ENCODE assay signal across 24 cellular contexts in genomic region chr7:94174375-94174774, GRCh38.
A peak's percentile ranks its signal among the peaks of the same experiment; 100 is the strongest.
DNase-seq lines count a peak whose midpoint lies in the region; ATAC-seq, FAIRE-seq and TF ChIP-seq lines count a peak whose summit lies in the region.
"Had no signal": no experiment of that assay in that cellular context is flagged by ENCODE, and none has a peak within 500 bp of the region (broad histone marks: within the 10 kb centered on the region; RNA-seq: fewer than 3 reads in every experiment).

No MANE protein-coding gene starts in this region.

- H3K4me3 Mint-ChIP-seq in natural killer cell treated with Interleukin-12 subunit alpha and Interleukin-12 subunit beta and Interleukin-15 and Interleukin-18, amount 100 ng/mL, for 72 hours = no peak overlapping the region
- H3K4me3 Mint-ChIP-seq: B cell; CD4-positive, CD25-positive, alpha-beta regulatory T cell; CD8-positive, alpha-beta T cell had no signal

- no peaks in the 10 kb centered on the region for H3K9me3 Mint-ChIP-seq in natural killer cell treated with Interleukin-12 subunit alpha and Interleukin-12 subunit beta and Interleukin-15 and Interleukin-18, amount 100 ng/mL, for 72 hours
- H3K9me3 Mint-ChIP-seq: CD8-positive, alpha-beta T cell had no signal

- peak; percentile 14 for DNase-seq in NCI-H1436 treated with DMSO at 0.1 percent for 48 hours (lab: John Stamatoyannopoulos, UW)
- DNase-seq in NCI-H1436 (lab: John Stamatoyannopoulos, UW) = no peak
- DNase-seq in D721Med (ENCODE audit: insufficient read length, low spot score) = no peak
- peak; percentile 29 for DNase-seq in dermis blood vessel endothelial cell
- no peak for DNase-seq in NCI-H510A treated with DMSO at 0.1 percent for 48 hours (lab: John Stamatoyannopoulos, UW)
- DNase-seq in natural killer cell treated with Interleukin-12 subunit alpha and Interleukin-12 subunit beta and Interleukin-15 and Interleukin-18, amount 100 ng/mL, for 72 hours (ENCODE audit: low spot score) = no peak
- DNase-seq: Caco-2; CD4-positive, CD25-positive, alpha-beta regulatory T cell; CD8-positive, alpha-beta T cell; DMS 273 treated with DMSO at 0.1 percent for 48 hours; DMS79; EL; GDM1; GM23248; H7 had no signal

- peak; percentile 21 for FAIRE-seq in D721Med (lab: Jason Lieb, UNC)
- FAIRE-seq: A204.1, GM12878, GM19239, H1 had no signal

- H3K27ac ChIP-seq in subcutaneous abdominal adipose tissue (ENCODE audit: low read depth, low read length) = peak overlapping the region; percentile 40
- H3K27ac ChIP-seq: 22Rv1, BLaER1, C4-2B, GM23248 had no signal

- peaks cover 7 to 12% of the 10 kb centered on the region in 2 donors for H3K27me3 Mint-ChIP-seq in natural killer cell treated with Interleukin-12 subunit alpha and Interleukin-12 subunit beta and Interleukin-15 and Interleukin-18, amount 100 ng/mL, for 72 hours
- H3K27me3 Mint-ChIP-seq: CD4-positive, CD25-positive, alpha-beta regulatory T cell had no signal

- H3K27me3 ChIP-seq in subcutaneous abdominal adipose tissue (ENCODE audit: control insufficient read depth in 5 of 5, insufficient read depth in 4 of 5, low read length in 5 of 5) = no peaks in the 10 kb centered on the region
- H3K27me3 ChIP-seq: BLaER1 had no signal

- peaks cover 0 to 3% (median 0%) of the 10 kb centered on the region in 5 donors for H3K4me1 ChIP-seq in subcutaneous abdominal adipose tissue (ENCODE audit: control insufficient read depth in 5 of 5, insufficient read depth in 5 of 5, low read length in 5 of 5)
- H3K4me1 ChIP-seq: BLaER1 had no signal

- no peaks in the 10 kb centered on the region for H3K36me3 Mint-ChIP-seq in natural killer cell treated with Interleukin-12 subunit alpha and Interleukin-12 subunit beta and Interleukin-15 and Interleukin-18, amount 100 ng/mL, for 72 hours
- H3K36me3 Mint-ChIP-seq: CD4-positive, CD25-positive, alpha-beta regulatory T cell; CD8-positive, alpha-beta T cell had no signal

- H3K9ac ChIP-seq in subcutaneous abdominal adipose tissue (ENCODE audit: low read length in 5 of 5) = no peak overlapping the region
- H3K9ac ChIP-seq: BLaER1, GM23248 had no signal

- no peak overlapping the region for H3K27ac Mint-ChIP-seq in natural killer cell treated with Interleukin-12 subunit alpha and Interleukin-12 subunit beta and Interleukin-15 and Interleukin-18, amount 100 ng/mL, for 72 hours
- H3K27ac Mint-ChIP-seq: B cell; CD4-positive, CD25-positive, alpha-beta regulatory T cell; CD8-positive, alpha-beta T cell had no signal

- no peak for ATAC-seq in natural killer cell treated with Interleukin-12 subunit alpha and Interleukin-12 subunit beta and Interleukin-15 and Interleukin-18, amount 100 ng/mL, for 72 hours
- ATAC-seq: CD8-positive, alpha-beta T cell; GM12878 had no signal

- no peak for TF ChIP-seq CTCF in D721Med (IDR thresholded peaks at IDR 0.05; ENCODE audit: insufficient read depth, missing control alignments)

- no peak overlapping the region for H3K4me3 ChIP-seq in subcutaneous abdominal adipose tissue (ENCODE audit: low read depth in 1 of 5, low read length in 5 of 5)
- H3K4me3 ChIP-seq: BLaER1, GM12878, GM23248 had no signal

- no peaks in the 10 kb centered on the region for H3K36me3 ChIP-seq in subcutaneous abdominal adipose tissue (ENCODE audit: control insufficient read depth in 5 of 5, insufficient read depth in 5 of 5, low read length in 5 of 5)
- H3K36me3 ChIP-seq: BLaER1 had no signal

- peaks cover 7 to 8% of the 10 kb centered on the region in 2 donors for H3K4me1 Mint-ChIP-seq in natural killer cell treated with Interleukin-12 subunit alpha and Interleukin-12 subunit beta and Interleukin-15 and Interleukin-18, amount 100 ng/mL, for 72 hours (ENCODE audit: low read depth in 2 of 2)
- H3K4me1 Mint-ChIP-seq: CD4-positive, CD25-positive, alpha-beta regulatory T cell had no signal

- no peaks in the 10 kb centered on the region for H3K9me3 ChIP-seq in subcutaneous abdominal adipose tissue (ENCODE audit: control insufficient read depth in 5 of 5, low read length in 5 of 5)
- H3K9me3 ChIP-seq: BLaER1, Caco-2 had no signal

Comparison
In these comparisons a context has a peak if more than half of its experiments do, and no peak if none do; other contexts are left out.
1. DNase-seq: peak in NCI-H1436 treated with DMSO at 0.1 percent for 48 hours (single experiment) and dermis blood vessel endothelial cell (single experiment); none in NCI-H1436 (single experiment), D721Med (single experiment), NCI-H510A treated with DMSO at 0.1 percent for 48 hours (single experiment) and natural killer cell treated with Interleukin-12 subunit alpha and Interleukin-12 subunit beta and Interleukin-15 and Interleukin-18, amount 100 ng/mL, for 72 hours (single experiment).